In the genomic region with DNA sequence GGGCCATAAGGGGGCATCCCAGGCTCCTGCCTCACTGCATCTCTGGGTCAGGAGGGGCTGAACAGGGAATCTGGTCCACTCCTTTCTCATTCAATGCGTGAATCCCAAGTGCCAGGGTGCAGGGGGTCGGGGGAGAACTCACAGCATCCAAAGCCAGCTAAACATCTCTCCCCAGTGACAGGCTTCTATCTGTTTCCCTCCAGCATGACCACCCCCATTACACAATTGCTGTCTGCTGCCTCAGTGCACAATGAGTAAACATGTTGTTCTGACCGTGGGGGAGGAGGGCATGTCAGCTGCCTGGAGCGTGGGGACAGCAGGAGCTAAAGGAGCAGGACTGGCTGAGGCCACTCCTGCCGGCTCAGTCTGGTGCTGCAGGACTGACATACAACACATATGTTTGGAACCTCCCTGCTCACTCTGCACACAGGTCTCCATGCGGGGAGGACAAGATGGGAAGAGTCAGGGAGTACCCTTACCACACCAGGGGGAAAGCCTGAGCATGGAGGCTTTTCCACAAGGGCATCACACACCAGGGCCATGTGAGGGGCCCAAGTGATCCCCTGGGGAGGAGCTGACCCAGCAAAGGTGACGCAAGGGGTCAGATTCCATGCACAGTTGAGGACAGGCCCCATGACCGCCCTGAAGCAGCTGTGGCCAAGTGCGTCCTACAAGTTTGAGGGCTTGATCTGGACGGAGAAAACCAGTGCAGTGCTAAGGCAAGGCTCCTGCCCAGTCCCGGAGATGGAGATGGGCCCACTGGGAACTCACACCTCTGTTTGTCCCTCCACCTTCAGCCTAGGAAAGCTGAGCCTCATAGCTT, we compare ENCODE assay signal across 1 cellular context.
TF ChIP-seq lines count a peak whose summit lies in the region.

No MANE protein-coding gene starts in this region.

TF ChIP-seq in HepG2, 621 proteins besides CTCF, POLR2A, EP300 and RAD21 (continued from another document and continues in another):
- TF ChIP-seq, protein P1, sequence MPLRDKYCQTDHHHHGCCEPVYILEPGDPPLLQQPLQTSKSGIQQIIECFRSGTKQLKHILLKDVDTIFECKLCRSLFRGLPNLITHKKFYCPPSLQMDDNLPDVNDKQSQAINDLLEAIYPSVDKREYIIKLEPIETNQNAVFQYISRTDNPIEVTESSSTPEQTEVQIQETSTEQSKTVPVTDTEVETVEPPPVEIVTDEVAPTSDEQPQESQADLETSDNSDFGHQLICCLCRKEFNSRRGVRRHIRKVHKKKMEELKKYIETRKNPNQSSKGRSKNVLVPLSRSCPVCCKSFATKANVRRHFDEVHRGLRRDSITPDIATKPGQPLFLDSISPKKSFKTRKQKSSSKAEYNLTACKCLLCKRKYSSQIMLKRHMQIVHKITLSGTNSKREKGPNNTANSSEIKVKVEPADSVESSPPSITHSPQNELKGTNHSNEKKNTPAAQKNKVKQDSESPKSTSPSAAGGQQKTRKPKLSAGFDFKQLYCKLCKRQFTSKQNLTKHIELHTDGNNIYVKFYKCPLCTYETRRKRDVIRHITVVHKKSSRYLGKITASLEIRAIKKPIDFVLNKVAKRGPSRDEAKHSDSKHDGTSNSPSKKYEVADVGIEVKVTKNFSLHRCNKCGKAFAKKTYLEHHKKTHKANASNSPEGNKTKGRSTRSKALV (CRISPR knock-in tag; IDR thresholded peaks at IDR 0.05): no peak
- TF ChIP-seq HOXA7 (CRISPR knock-in tag; IDR thresholded peaks at IDR 0.05) (no peak), RBFOX2 (IDR thresholded peaks at IDR 0.05; ENCODE audit: low read depth, low read length) (no peak), BCL6 (CRISPR knock-in tag; IDR thresholded peaks at IDR 0.05) (peak; percentile 52; the same call in 1 of the 2 replicates), ZNF75D (CRISPR knock-in tag; IDR thresholded peaks at IDR 0.05; ENCODE audit: borderline replicate concordance) (no peak), ZNF12 (CRISPR knock-in tag; IDR thresholded peaks at IDR 0.05) (0 out of 2 replicates have a peak, but pooled peaks have one; percentile 36), FOXK2 (IDR thresholded peaks at IDR 0.05) (no peak), ZMYM3 (CRISPR knock-in tag; IDR thresholded peaks at IDR 0.05) (peak; percentile 9; the same call in 1 of the 2 replicates), ZNF234 (CRISPR knock-in tag; conservative IDR thresholded peaks at IDR 0.05) (no peak), RARA (CRISPR knock-in tag; IDR thresholded peaks at IDR 0.05) (peak; percentile 61), HNF4A (CRISPR knock-in tag; IDR thresholded peaks at IDR 0.05) (peak; percentile 85), NKX3-1 (CRISPR knock-in tag; IDR thresholded peaks at IDR 0.05) (no peak), CAMTA2 (CRISPR knock-in tag; IDR thresholded peaks at IDR 0.05; ENCODE audit: borderline replicate concordance) (no peak), HDAC1 (CRISPR knock-in tag; IDR thresholded peaks at IDR 0.05) (peak; percentile 62; the same call in 1 of the 2 replicates), MAF1 (CRISPR knock-in tag; IDR thresholded peaks at IDR 0.05; ENCODE audit: borderline replicate concordance) (no peak), ZNF709 (CRISPR knock-in tag; IDR thresholded peaks at IDR 0.05) (0 out of 2 replicates have a peak, but pooled peaks have one; percentile 34), ZNF143 (CRISPR knock-in tag; IDR thresholded peaks at IDR 0.05) (no peak), YEATS2 (CRISPR knock-in tag; IDR thresholded peaks at IDR 0.05; ENCODE audit: borderline replicate concordance) (no peak), IRX3 (CRISPR knock-in tag; IDR thresholded peaks at IDR 0.05; ENCODE audit: borderline replicate concordance, low read depth) (no peak), HNRNPL (IDR thresholded peaks at IDR 0.05; ENCODE audit: low read depth, low read length) (no peak), ZNF10 (CRISPR knock-in tag; IDR thresholded peaks at IDR 0.05; ENCODE audit: borderline replicate concordance, low read depth) (no peak), ZNF446 (CRISPR knock-in tag; IDR thresholded peaks at IDR 0.05) (no peak), NFKBIZ (CRISPR knock-in tag; IDR thresholded peaks at IDR 0.05) (no peak), NFRKB (IDR thresholded peaks at IDR 0.05) (no peak), CCDC6 (CRISPR knock-in tag; IDR thresholded peaks at IDR 0.05) (peak; percentile 34; the same call in 1 of the 2 replicates), NCOR1 (IDR thresholded peaks at IDR 0.05; ENCODE audit: borderline replicate concordance, low read length) (peak; percentile 50; the same call in 1 of the 2 replicates), HOXD1 (CRISPR knock-in tag; IDR thresholded peaks at IDR 0.05) (no peak), SKI (IDR thresholded peaks at IDR 0.05; ENCODE audit: partially characterized antibody) (peak; percentile 7), ZNF776 (CRISPR knock-in tag; IDR thresholded peaks at IDR 0.05) (no peak; the same call in 1 of the 2 replicates), HMG20A (CRISPR knock-in tag; IDR thresholded peaks at IDR 0.05; ENCODE audit: borderline replicate concordance) (peak; percentile 25; the same call in 1 of the 2 replicates), ZBTB21 (CRISPR knock-in tag; IDR thresholded peaks at IDR 0.05) (no peak), TCF7 (IDR thresholded peaks at IDR 0.05; ENCODE audit: low read depth) (no peak), MEIS2 (CRISPR knock-in tag; IDR thresholded peaks at IDR 0.05) (no peak; the same call in 1 of the 2 replicates)
- TF ChIP-seq, protein P2, sequence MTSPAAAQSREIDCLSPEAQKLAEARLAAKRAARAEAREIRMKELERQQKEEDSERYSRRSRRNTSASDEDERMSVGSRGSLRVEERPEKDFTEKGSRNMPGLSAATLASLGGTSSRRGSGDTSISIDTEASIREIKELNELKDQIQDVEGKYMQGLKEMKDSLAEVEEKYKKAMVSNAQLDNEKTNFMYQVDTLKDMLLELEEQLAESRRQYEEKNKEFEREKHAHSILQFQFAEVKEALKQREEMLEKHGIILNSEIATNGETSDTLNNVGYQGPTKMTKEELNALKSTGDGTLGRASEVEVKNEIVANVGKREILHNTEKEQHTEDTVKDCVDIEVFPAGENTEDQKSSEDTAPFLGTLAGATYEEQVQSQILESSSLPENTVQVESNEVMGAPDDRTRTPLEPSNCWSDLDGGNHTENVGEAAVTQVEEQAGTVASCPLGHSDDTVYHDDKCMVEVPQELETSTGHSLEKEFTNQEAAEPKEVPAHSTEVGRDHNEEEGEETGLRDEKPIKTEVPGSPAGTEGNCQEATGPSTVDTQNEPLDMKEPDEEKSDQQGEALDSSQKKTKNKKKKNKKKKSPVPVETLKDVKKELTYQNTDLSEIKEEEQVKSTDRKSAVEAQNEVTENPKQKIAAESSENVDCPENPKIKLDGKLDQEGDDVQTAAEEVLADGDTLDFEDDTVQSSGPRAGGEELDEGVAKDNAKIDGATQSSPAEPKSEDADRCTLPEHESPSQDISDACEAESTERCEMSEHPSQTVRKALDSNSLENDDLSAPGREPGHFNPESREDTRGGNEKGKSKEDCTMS (CRISPR knock-in tag; conservative IDR thresholded peaks at IDR 0.05): no peak
- TF ChIP-seq, protein P3, sequence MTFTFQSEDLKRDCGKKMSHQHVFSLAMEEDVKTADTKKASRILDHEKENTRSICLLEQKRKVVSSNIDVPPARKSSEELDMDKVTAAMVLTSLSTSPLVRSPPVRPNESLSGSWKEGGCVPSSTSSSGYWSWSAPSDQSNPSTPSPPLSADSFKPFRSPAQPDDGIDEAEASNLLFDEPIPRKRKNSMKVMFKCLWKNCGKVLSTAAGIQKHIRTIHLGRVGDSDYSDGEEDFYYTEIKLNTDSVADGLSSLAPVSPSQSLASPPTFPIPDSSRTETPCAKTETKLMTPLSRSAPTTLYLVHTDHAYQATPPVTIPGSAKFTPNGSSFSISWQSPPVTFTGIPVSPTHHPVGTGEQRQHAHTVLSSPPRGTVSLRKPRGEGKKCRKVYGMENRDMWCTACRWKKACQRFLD (CRISPR knock-in tag; IDR thresholded peaks at IDR 0.05; ENCODE audit: borderline replicate concordance): no peak
- TF ChIP-seq, protein P4, sequence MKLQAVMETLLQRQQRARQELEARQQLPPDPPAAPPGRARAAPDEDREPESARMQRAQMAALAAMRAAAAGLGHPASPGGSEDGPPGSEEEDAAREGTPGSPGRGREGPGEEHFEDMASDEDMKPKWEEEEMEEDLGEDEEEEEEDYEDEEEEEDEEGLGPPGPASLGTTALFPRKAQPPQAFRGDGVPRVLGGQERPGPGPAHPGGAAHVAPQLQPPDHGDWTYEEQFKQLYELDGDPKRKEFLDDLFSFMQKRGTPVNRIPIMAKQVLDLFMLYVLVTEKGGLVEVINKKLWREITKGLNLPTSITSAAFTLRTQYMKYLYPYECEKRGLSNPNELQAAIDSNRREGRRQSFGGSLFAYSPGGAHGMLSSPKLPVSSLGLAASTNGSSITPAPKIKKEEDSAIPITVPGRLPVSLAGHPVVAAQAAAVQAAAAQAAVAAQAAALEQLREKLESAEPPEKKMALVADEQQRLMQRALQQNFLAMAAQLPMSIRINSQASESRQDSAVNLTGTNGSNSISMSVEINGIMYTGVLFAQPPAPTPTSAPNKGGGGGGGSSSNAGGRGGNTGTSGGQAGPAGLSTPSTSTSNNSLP (IDR thresholded peaks at IDR 0.05; ENCODE audit: low read depth, low read length): no peak
- TF ChIP-seq, protein P5, sequence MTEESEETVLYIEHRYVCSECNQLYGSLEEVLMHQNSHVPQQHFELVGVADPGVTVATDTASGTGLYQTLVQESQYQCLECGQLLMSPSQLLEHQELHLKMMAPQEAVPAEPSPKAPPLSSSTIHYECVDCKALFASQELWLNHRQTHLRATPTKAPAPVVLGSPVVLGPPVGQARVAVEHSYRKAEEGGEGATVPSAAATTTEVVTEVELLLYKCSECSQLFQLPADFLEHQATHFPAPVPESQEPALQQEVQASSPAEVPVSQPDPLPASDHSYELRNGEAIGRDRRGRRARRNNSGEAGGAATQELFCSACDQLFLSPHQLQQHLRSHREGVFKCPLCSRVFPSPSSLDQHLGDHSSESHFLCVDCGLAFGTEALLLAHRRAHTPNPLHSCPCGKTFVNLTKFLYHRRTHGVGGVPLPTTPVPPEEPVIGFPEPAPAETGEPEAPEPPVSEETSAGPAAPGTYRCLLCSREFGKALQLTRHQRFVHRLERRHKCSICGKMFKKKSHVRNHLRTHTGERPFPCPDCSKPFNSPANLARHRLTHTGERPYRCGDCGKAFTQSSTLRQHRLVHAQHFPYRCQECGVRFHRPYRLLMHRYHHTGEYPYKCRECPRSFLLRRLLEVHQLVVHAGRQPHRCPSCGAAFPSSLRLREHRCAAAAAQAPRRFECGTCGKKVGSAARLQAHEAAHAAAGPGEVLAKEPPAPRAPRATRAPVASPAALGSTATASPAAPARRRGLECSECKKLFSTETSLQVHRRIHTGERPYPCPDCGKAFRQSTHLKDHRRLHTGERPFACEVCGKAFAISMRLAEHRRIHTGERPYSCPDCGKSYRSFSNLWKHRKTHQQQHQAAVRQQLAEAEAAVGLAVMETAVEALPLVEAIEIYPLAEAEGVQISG (CRISPR knock-in tag; IDR thresholded peaks at IDR 0.05): peak; percentile 64
- TF ChIP-seq, protein P6, sequence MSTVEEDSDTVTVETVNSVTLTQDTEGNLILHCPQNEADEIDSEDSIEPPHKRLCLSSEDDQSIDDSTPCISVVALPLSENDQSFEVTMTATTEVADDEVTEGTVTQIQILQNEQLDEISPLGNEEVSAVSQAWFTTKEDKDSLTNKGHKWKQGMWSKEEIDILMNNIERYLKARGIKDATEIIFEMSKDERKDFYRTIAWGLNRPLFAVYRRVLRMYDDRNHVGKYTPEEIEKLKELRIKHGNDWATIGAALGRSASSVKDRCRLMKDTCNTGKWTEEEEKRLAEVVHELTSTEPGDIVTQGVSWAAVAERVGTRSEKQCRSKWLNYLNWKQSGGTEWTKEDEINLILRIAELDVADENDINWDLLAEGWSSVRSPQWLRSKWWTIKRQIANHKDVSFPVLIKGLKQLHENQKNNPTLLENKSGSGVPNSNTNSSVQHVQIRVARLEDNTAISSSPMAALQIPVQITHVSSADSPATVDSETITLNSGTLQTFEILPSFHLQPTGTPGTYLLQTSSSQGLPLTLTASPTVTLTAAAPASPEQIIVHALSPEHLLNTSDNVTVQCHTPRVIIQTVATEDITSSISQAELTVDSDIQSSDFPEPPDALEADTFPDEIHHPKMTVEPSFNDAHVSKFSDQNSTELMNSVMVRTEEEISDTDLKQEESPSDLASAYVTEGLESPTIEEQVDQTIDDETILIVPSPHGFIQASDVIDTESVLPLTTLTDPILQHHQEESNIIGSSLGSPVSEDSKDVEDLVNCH (CRISPR knock-in tag; IDR thresholded peaks at IDR 0.05): no peak
- TF ChIP-seq, protein P7, sequence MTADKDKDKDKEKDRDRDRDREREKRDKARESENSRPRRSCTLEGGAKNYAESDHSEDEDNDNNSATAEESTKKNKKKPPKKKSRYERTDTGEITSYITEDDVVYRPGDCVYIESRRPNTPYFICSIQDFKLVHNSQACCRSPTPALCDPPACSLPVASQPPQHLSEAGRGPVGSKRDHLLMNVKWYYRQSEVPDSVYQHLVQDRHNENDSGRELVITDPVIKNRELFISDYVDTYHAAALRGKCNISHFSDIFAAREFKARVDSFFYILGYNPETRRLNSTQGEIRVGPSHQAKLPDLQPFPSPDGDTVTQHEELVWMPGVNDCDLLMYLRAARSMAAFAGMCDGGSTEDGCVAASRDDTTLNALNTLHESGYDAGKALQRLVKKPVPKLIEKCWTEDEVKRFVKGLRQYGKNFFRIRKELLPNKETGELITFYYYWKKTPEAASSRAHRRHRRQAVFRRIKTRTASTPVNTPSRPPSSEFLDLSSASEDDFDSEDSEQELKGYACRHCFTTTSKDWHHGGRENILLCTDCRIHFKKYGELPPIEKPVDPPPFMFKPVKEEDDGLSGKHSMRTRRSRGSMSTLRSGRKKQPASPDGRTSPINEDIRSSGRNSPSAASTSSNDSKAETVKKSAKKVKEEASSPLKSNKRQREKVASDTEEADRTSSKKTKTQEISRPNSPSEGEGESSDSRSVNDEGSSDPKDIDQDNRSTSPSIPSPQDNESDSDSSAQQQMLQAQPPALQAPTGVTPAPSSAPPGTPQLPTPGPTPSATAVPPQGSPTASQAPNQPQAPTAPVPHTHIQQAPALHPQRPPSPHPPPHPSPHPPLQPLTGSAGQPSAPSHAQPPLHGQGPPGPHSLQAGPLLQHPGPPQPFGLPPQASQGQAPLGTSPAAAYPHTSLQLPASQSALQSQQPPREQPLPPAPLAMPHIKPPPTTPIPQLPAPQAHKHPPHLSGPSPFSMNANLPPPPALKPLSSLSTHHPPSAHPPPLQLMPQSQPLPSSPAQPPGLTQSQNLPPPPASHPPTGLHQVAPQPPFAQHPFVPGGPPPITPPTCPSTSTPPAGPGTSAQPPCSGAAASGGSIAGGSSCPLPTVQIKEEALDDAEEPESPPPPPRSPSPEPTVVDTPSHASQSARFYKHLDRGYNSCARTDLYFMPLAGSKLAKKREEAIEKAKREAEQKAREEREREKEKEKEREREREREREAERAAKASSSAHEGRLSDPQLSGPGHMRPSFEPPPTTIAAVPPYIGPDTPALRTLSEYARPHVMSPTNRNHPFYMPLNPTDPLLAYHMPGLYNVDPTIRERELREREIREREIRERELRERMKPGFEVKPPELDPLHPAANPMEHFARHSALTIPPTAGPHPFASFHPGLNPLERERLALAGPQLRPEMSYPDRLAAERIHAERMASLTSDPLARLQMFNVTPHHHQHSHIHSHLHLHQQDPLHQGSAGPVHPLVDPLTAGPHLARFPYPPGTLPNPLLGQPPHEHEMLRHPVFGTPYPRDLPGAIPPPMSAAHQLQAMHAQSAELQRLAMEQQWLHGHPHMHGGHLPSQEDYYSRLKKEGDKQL (CRISPR knock-in tag; IDR thresholded peaks at IDR 0.05; ENCODE audit: low read depth): 0 out of 2 replicates have a peak, but pooled peaks have one; percentile 21
- TF ChIP-seq, protein P8, sequence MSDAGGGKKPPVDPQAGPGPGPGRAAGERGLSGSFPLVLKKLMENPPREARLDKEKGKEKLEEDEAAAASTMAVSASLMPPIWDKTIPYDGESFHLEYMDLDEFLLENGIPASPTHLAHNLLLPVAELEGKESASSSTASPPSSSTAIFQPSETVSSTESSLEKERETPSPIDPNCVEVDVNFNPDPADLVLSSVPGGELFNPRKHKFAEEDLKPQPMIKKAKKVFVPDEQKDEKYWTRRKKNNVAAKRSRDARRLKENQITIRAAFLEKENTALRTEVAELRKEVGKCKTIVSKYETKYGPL (CRISPR knock-in tag; IDR thresholded peaks at IDR 0.05): no peak
